In the genomic region with DNA sequence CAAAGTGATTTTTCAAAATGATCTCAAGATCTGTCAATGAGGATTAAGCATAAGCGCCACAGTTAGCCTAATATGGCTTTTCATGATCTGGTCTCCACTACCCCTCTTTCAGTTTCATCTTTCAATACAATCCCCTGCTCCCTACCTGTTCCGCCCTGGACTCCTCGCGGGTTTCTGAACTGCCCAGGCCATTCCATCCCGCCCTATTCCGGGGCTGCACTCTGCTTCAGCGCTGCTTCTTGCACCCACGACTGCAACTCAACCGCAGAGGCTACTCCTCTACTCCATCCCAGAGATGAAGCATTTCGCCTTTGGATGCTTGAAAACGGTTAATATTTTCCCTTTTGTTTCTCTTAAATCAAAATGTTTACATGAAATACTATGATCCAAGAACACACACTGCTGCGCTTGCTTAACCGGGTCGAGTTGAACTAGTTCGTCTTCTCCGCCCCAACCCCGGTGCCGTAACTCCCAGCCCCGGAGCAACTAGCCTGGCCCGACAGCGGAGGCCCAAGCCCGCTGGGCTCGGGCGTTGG, we compare ENCODE assay signal across 8 cellular contexts. TPM values are rescaled to one million over a fixed set of nuclear protein-coding genes. Genes with fewer than 3 reads are reported as not detected.
DNase-seq lines count a peak whose midpoint lies in the region; ATAC-seq and TF ChIP-seq lines count a peak whose summit lies in the region.

No MANE protein-coding gene starts in this region.

- H3K27me3 ChIP-seq in brain microvascular endothelial cell (replicated peaks), result no peaks in the 10 kb centered on the region

- H3K9me3 Mint-ChIP-seq in activated T-cell treated with anti-CD3 and anti-CD28 coated beads, Interleukin-2, amount 50 U/mL, for 72 hours, result no peaks in the 10 kb centered on the region

- H3K27me3 Mint-ChIP-seq in activated T-cell treated with anti-CD3 and anti-CD28 coated beads, Interleukin-2, amount 50 U/mL, for 72 hours (ENCODE audit: low read depth), result no peaks in the 10 kb centered on the region

- H3K4me3 ChIP-seq in brain microvascular endothelial cell (ENCODE audit: low read depth, low read length), result peak overlapping the region; percentile 78

- DNase-seq in activated T-cell treated with anti-CD3 and anti-CD28 coated beads, Interleukin-2, amount 50 U/mL, for 72 hours, result peak; percentile 12 to 39
- DNase-seq in activated T-cell treated with anti-CD3 and anti-CD28 coated beads, Interleukin-2, amount 50 U/mL, for 48 hours, result no peak
- peak; percentile 55 for DNase-seq in NCI-H526 treated with DMSO at 0.1 percent for 48 hours (lab: John Stamatoyannopoulos, UW)
- no peak for DNase-seq in brain microvascular endothelial cell
- DNase-seq in left kidney (ENCODE audit: low read depth, low spot score), result peak; percentile 62
- DNase-seq in DMS114 treated with DMSO at 0.1 percent for 48 hours (lab: John Stamatoyannopoulos, UW; ENCODE audit: unreplicated experiment), result no peak

- peak overlapping the region; percentile 72 for H3K27ac Mint-ChIP-seq in activated T-cell treated with anti-CD3 and anti-CD28 coated beads, Interleukin-2, amount 50 U/mL, for 72 hours

- peak overlapping the region; percentile 87 to 97 for H3K4me3 Mint-ChIP-seq in activated T-cell treated with anti-CD3 and anti-CD28 coated beads, Interleukin-2, amount 50 U/mL, for 72 hours

- H3K27ac ChIP-seq in brain microvascular endothelial cell (peak overlapping the region; percentile 66), temporal lobe (ENCODE audit: low read depth, low read length) (peak overlapping the region; percentile 78)

- H3K36me3 Mint-ChIP-seq in activated T-cell treated with anti-CD3 and anti-CD28 coated beads, Interleukin-2, amount 50 U/mL, for 72 hours (ENCODE audit: insufficient read depth in 2 of 2), result peaks cover 7 to 20% of the 10 kb centered on the region in 2 donors

- no peak for TF ChIP-seq CTCF in brain microvascular endothelial cell (IDR thresholded peaks at IDR 0.05; ENCODE audit: low read depth, low read length, missing control alignments)

- in situ Hi-C loops in brain microvascular endothelial cell (cut with HindIII; ENCODE audit: low pct_ligation_motif_present, low sequenced_read_pairs), result no loop called here

- H3K36me3 ChIP-seq in brain microvascular endothelial cell (replicated peaks), result no peaks in the 10 kb centered on the region

- H3K4me1 Mint-ChIP-seq in activated T-cell treated with anti-CD3 and anti-CD28 coated beads, Interleukin-2, amount 50 U/mL, for 72 hours (ENCODE audit: low read depth), result peaks cover 70% of the 10 kb centered on the region

- peak; percentile 2 to 12 for ATAC-seq in activated T-cell treated with anti-CD3 and anti-CD28 coated beads, Interleukin-2, amount 50 U/mL, for 72 hours (replicated peaks in 1 of 2)
- peak; percentile 15 for ATAC-seq in HG02759 (IDR thresholded peaks at IDR 0.05; ENCODE audit: unreplicated experiment)

RNA-seq across cellular contexts. Expression of gene OTULIN, which starts 0.7 kb away (rescaled TPM):
- total RNA-seq in activated T-cell treated with anti-CD3 and anti-CD28 coated beads, Interleukin-2, amount 50 U/mL, for 72 hours, result 10 to 100 TPM; 72.9 to 77.9 TPM
- total RNA-seq in temporal lobe, result 10.6 TPM

Comparison
In these comparisons a context has a peak if more than half of its experiments do, and no peak if none do; other contexts are left out.
1. DNase-seq: peak in activated T-cell treated with anti-CD3 and anti-CD28 coated beads, Interleukin-2, amount 50 U/mL, for 72 hours (2 of 2), NCI-H526 treated with DMSO at 0.1 percent for 48 hours (single experiment) and left kidney (single experiment); none in activated T-cell treated with anti-CD3 and anti-CD28 coated beads, Interleukin-2, amount 50 U/mL, for 48 hours (0 of 2), brain microvascular endothelial cell (single experiment) and DMS114 treated with DMSO at 0.1 percent for 48 hours (single experiment).